16 cellular contexts compared by ENCODE assay signal in the genomic region with DNA sequence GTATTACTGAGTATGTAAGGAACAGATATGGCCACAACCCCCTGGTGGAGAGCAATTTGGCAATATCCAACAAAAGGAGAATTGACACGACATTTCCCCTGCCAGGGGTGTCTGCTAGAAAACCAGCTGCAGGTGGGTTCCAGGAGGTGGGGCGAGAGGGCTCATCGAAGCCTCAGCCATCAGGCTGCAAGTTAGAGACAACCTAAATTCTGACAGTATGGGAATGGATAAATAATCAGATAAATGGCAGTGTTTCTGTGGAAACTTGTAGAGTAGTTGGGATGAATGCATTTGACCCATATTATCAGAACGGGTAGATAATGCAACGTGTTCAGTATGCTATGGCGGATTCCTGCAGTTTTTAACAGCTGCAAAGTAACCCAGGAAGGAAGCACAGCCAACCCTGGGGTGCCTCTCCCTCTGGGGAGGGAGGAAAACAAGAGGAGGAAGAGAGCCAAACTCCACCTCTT. TPM values are rescaled to one million over a fixed set of nuclear protein-coding genes. Genes with fewer than 3 reads are reported as not detected.
DNase-seq lines count a peak whose midpoint lies in the region; ATAC-seq and TF ChIP-seq lines count a peak whose summit lies in the region.
"Had no signal": no experiment of that assay in that cellular context is flagged by ENCODE, and none has a peak within 500 bp of the region (broad histone marks: within the 10 kb centered on the region; RNA-seq: fewer than 3 reads in every experiment).

No MANE protein-coding gene starts in this region.

- no peak overlapping the region for H2AFZ ChIP-seq in PC-9

- H3K36me3 Mint-ChIP-seq in T-helper 1 cell treated with Interleukin-12 subunit alpha and Interleukin-12 subunit beta and Interleukin-4 antibody, amounts not matched to agents 30 μg/mL and 1 μg/mL, for 36 hours (ENCODE audit: low read depth) = no peaks in the 10 kb centered on the region
- H3K36me3 Mint-ChIP-seq in activated CD8-positive, alpha-beta memory T cell treated with anti-CD3 and anti-CD28 coated beads, Interleukin-2, amount 10 ng/mL, durations not matched to agents 7 days and 5 days = peaks cover 12% of the 10 kb centered on the region
- H3K36me3 Mint-ChIP-seq in naive B cell = no peaks in the 10 kb centered on the region

- no peaks in the 10 kb centered on the region for H3K27me3 ChIP-seq in tibial artery
- no peaks in the 10 kb centered on the region for H3K27me3 ChIP-seq in PC-9 (ENCODE audit: insufficient read depth, low read depth)

- H3F3A ChIP-seq in PC-9 (ENCODE audit: insufficient read depth, low read depth) = peaks cover 6% of the 10 kb centered on the region; the same call in 1 of the 2 replicates

- H3K79me2 ChIP-seq in PC-9 (ENCODE audit: low read depth) = no peaks in the 10 kb centered on the region

- no peaks in the 10 kb centered on the region for H3K36me3 ChIP-seq in tibial artery
- no peaks in the 10 kb centered on the region for H3K36me3 ChIP-seq in PC-9 (ENCODE audit: low read depth)
- H3K36me3 ChIP-seq: thoracic aorta had no signal

- H3K4me1 ChIP-seq in tibial artery (peaks cover 0 to 18% (median 6%) of the 10 kb centered on the region in 4 donors), PC-9 (replicated peaks; ENCODE audit: insufficient read depth) (peaks cover 20% of the 10 kb centered on the region)

- ATAC-seq in activated CD8-positive, alpha-beta memory T cell treated with anti-CD3 and anti-CD28 coated beads, Interleukin-2, amount 10 ng/mL, durations not matched to agents 7 days and 5 days = no peak
- ATAC-seq in naive B cell (ENCODE audit: low read depth in 2 of 2) = no peak
- ATAC-seq in HG02840 (IDR thresholded peaks at IDR 0.05; ENCODE audit: low FRiP score, unreplicated experiment) = no peak

- H3K9me3 ChIP-seq in tibial artery = no peaks in the 10 kb centered on the region
- no peaks in the 10 kb centered on the region for H3K9me3 ChIP-seq in PC-9 (ENCODE audit: insufficient read depth, low read depth)
- H3K9me3 ChIP-seq: thoracic aorta had no signal

- BruUV-seq in PC-9 (replicated peaks; lab: Mats Ljungman, UMichigan) = no TSS peak

- intact Hi-C loops in tibial artery (cut with DNase I; ENCODE audit: low total_unique reads) (no loop called here), PC-9 (cut with micrococcal nuclease; ENCODE audit: unreplicated experiment) (no loop called here)

- no peaks in the 10 kb centered on the region for H4K20me1 ChIP-seq in PC-9 (ENCODE audit: insufficient read depth)

- H3K4me3 ChIP-seq in tibial artery (no peak overlapping the region), PC-9 (no peak overlapping the region)
- H3K4me3 ChIP-seq: thoracic aorta had no signal

- DNase-seq in T-helper 1 cell = no peak
- peak; percentile 76 for DNase-seq in GF-D8 (lab: John Stamatoyannopoulos, UW)
- DNase-seq in activated CD8-positive, alpha-beta memory T cell treated with anti-CD3 and anti-CD28 coated beads, Interleukin-2, amount 10 ng/mL, durations not matched to agents 7 days and 5 days = peak; percentile 42
- DNase-seq in naive B cell = no peak
- no peak for DNase-seq in tibial artery
- no peak for DNase-seq in PC-9
- DNase-seq: activated CD4-positive, alpha-beta T cell treated with anti-CD3 and anti-CD28 coated beads, Interleukin-2, amount 50 U/mL, for 4 hours; anterior cingulate cortex; DMS 273 treated with DMSO at 0.1 percent for 48 hours; KG1; occipital lobe had no signal

- CTCF ChIA-PET in activated CD8-positive, alpha-beta memory T cell treated with anti-CD3 and anti-CD28 coated beads, Interleukin-2, amount 10 ng/mL, durations not matched to agents 7 days and 5 days (lab: Charles Lee) = interaction anchor here (1.2 kb wide), 1 partner anchor 529 kb away, joined by 3 read pairs; no protein-coding TSS in a partner anchor
- CTCF ChIA-PET in PC-9 (lab: Charles Lee) = no interaction called here

- TF ChIP-seq CTCF in tibial artery (IDR thresholded peaks at IDR 0.05) (no peak), PC-9 (conservative IDR thresholded peaks at IDR 0.05) (no peak)

- H3K9me2 ChIP-seq in PC-9 (ENCODE audit: insufficient read depth) = no peaks in the 10 kb centered on the region

- H3K9me3 Mint-ChIP-seq in T-helper 1 cell treated with Interleukin-12 subunit alpha and Interleukin-12 subunit beta and Interleukin-4 antibody, amounts not matched to agents 30 μg/mL and 1 μg/mL, for 36 hours = no peaks in the 10 kb centered on the region
- H3K9me3 Mint-ChIP-seq in activated CD8-positive, alpha-beta memory T cell treated with anti-CD3 and anti-CD28 coated beads, Interleukin-2, amount 10 ng/mL, durations not matched to agents 7 days and 5 days (ENCODE audit: low read depth) = no peaks in the 10 kb centered on the region
- H3K9me3 Mint-ChIP-seq in naive B cell = no peaks in the 10 kb centered on the region

- H3K4me1 Mint-ChIP-seq in T-helper 1 cell treated with Interleukin-12 subunit alpha and Interleukin-12 subunit beta and Interleukin-4 antibody, amounts not matched to agents 30 μg/mL and 1 μg/mL, for 36 hours (ENCODE audit: low read depth) = peaks cover 42% of the 10 kb centered on the region
- H3K4me1 Mint-ChIP-seq in activated CD8-positive, alpha-beta memory T cell treated with anti-CD3 and anti-CD28 coated beads, Interleukin-2, amount 10 ng/mL, durations not matched to agents 7 days and 5 days = peaks cover 88% of the 10 kb centered on the region
- H3K4me1 Mint-ChIP-seq in naive B cell = peaks cover 57 to 70% (median 69%) of the 10 kb centered on the region in 3 donors

- H3K4me3 Mint-ChIP-seq in T-helper 1 cell treated with Interleukin-12 subunit alpha and Interleukin-12 subunit beta and Interleukin-4 antibody, amounts not matched to agents 30 μg/mL and 1 μg/mL, for 36 hours = peak overlapping the region; percentile 36
- peak overlapping the region; percentile 63 for H3K4me3 Mint-ChIP-seq in activated CD8-positive, alpha-beta memory T cell treated with anti-CD3 and anti-CD28 coated beads, Interleukin-2, amount 10 ng/mL, durations not matched to agents 7 days and 5 days
- peak overlapping the region in 1 of 8 donors; percentile 6 for H3K4me3 Mint-ChIP-seq in naive B cell

- H3K27ac Mint-ChIP-seq in T-helper 1 cell treated with Interleukin-12 subunit alpha and Interleukin-12 subunit beta and Interleukin-4 antibody, amounts not matched to agents 30 μg/mL and 1 μg/mL, for 36 hours = peak overlapping the region; percentile 81
- H3K27ac Mint-ChIP-seq in activated CD8-positive, alpha-beta memory T cell treated with anti-CD3 and anti-CD28 coated beads, Interleukin-2, amount 10 ng/mL, durations not matched to agents 7 days and 5 days = peak overlapping the region; percentile 91
- H3K27ac Mint-ChIP-seq in naive B cell = peak overlapping the region in 5 of 6 donors; percentile 8 to 91 (median 78)

- H3K27me3 Mint-ChIP-seq in T-helper 1 cell treated with Interleukin-12 subunit alpha and Interleukin-12 subunit beta and Interleukin-4 antibody, amounts not matched to agents 30 μg/mL and 1 μg/mL, for 36 hours (ENCODE audit: low read depth) = peaks cover 18% of the 10 kb centered on the region
- no peaks in the 10 kb centered on the region for H3K27me3 Mint-ChIP-seq in activated CD8-positive, alpha-beta memory T cell treated with anti-CD3 and anti-CD28 coated beads, Interleukin-2, amount 10 ng/mL, durations not matched to agents 7 days and 5 days
- no peaks in the 10 kb centered on the region for H3K27me3 Mint-ChIP-seq in naive B cell

- no peak overlapping the region for H3K4me2 ChIP-seq in PC-9

- H3K27ac ChIP-seq in tibial artery (no peak overlapping the region), PC-9 (no peak overlapping the region)
- H3K27ac ChIP-seq: thoracic aorta had no signal

- POLR2A ChIA-PET in PC-9 (lab: Charles Lee; ENCODE audit: unreplicated experiment) = no interaction called here

RNA-seq across cellular contexts. Expression of a gene that starts 3.5 kb away (rescaled TPM):
- total RNA-seq in activated CD8-positive, alpha-beta memory T cell treated with anti-CD3 and anti-CD28 coated beads, Interleukin-2, amount 10 ng/mL, durations not matched to agents 7 days and 5 days = 10 to 100 TPM; 44.9 to 72.0 TPM
- 1 to 10 TPM; 1.2 to 7.1 (median 2.6) TPM for polyA plus RNA-seq in naive B cell (ENCODE audit: low read depth in 6 of 6)
- total RNA-seq in PC-9 (2021) = 0.26 and 2.2 TPM in 2 replicates

RNA-seq across cellular contexts. Expression of a gene that starts 50.9 kb away (rescaled TPM):
- not detected for total RNA-seq in activated CD8-positive, alpha-beta memory T cell treated with anti-CD3 and anti-CD28 coated beads, Interleukin-2, amount 10 ng/mL, durations not matched to agents 7 days and 5 days
- not detected for polyA plus RNA-seq in naive B cell (ENCODE audit: low read depth in 6 of 6)
- not detected in 2 replicates for total RNA-seq in PC-9 (2021)
- total RNA-seq: dermis microvascular lymphatic vessel endothelial cell, lung microvascular endothelial cell, occipital lobe, thoracic aorta had no signal

Comparison
In these comparisons a context has a peak if more than half of its experiments do, and no peak if none do; other contexts are left out.
1. DNase-seq: peak in GF-D8 (single experiment) and activated CD8-positive, alpha-beta memory T cell treated with anti-CD3 and anti-CD28 coated beads, Interleukin-2, amount 10 ng/mL, durations not matched to agents 7 days and 5 days (single experiment); none in T-helper 1 cell (0 of 5), naive B cell (single experiment), tibial artery (0 of 2) and PC-9 (0 of 2).
2. RNA of a gene that starts 3.5 kb away (total RNA-seq): 44.9 to 72.0 TPM in activated CD8-positive, alpha-beta memory T cell treated with anti-CD3 and anti-CD28 coated beads, Interleukin-2, amount 10 ng/mL, durations not matched to agents 7 days and 5 days; 0.26 to 2.2 TPM in PC-9; every median in the first group is over 10 times any median in the second.
3. Peak in every context shown above with its lines, with median percentiles within 50 percentile points of each other: H3K27ac Mint-ChIP-seq.